In genomic region chr18:77250501-77250925, GRCh38 we compare ENCODE assay signal across 15 cellular contexts. TPM values are rescaled to one million over a fixed set of nuclear protein-coding genes. Genes with fewer than 3 reads are reported as not detected.
DNase-seq lines count a peak whose midpoint lies in the region; ATAC-seq and TF ChIP-seq lines count a peak whose summit lies in the region.
"Had no signal": no experiment of that assay in that cellular context is flagged by ENCODE, and none has a peak within 500 bp of the region (broad histone marks: within the 10 kb centered on the region; RNA-seq: fewer than 3 reads in every experiment).

No MANE protein-coding gene starts in this region.

- peak overlapping the region; percentile 99 for H2AFZ ChIP-seq in neural progenitor cell (replicated peaks)

- TF ChIP-seq CTCF in GM13977 (IDR thresholded peaks at IDR 0.05; ENCODE audit: extremely low read depth, insufficient read depth, missing control alignments) = no peak
- no peak for TF ChIP-seq CTCF in neural progenitor cell (IDR thresholded peaks at IDR 0.05)

- POLR2A ChIA-PET in CD8-positive, alpha-beta memory T cell (lab: Charles Lee) = no interaction called here

- H3K27me3 Mint-ChIP-seq in CD8-positive, alpha-beta memory T cell = peaks cover 46 to 81% of the 10 kb centered on the region in 2 donors
- H3K27me3 Mint-ChIP-seq in neural progenitor cell (ENCODE audit: insufficient read depth, low read depth) = peaks cover 46% of the 10 kb centered on the region

- H3K4me3 ChIP-seq in CD8-positive, alpha-beta memory T cell (ENCODE audit: low read length) = no peak overlapping the region
- H3K4me3 ChIP-seq in ectodermal cell (ENCODE audit: insufficient read depth, low read depth, low read length) = peak overlapping the region; percentile 51
- peak overlapping the region; percentile 74 for H3K4me3 ChIP-seq in neural progenitor cell
- H3K4me3 ChIP-seq: SK-N-MC had no signal

- peaks cover 0 to 9% (median 0%) of the 10 kb centered on the region in 3 donors for H3K36me3 Mint-ChIP-seq in CD8-positive, alpha-beta memory T cell
- H3K36me3 Mint-ChIP-seq in neural progenitor cell = no peaks in the 10 kb centered on the region

- no peaks in the 10 kb centered on the region for H3K79me2 ChIP-seq in neural progenitor cell (ENCODE audit: low read depth)

- CTCF ChIA-PET in CD8-positive, alpha-beta memory T cell (lab: Charles Lee) = no interaction called here

- H3K4me3 Mint-ChIP-seq in CD8-positive, alpha-beta memory T cell = peak overlapping the region in 5 of 7 donors; percentile 20 to 83 (median 78)
- peak overlapping the region; percentile 81 for H3K4me3 Mint-ChIP-seq in neural progenitor cell

- H3K36me3 ChIP-seq in CD8-positive, alpha-beta memory T cell (ENCODE audit: insufficient read depth, low read length) = no peaks in the 10 kb centered on the region
- no peaks in the 10 kb centered on the region for H3K36me3 ChIP-seq in ectodermal cell (ENCODE audit: control insufficient read depth, insufficient read depth, low read length)
- no peaks in the 10 kb centered on the region for H3K36me3 ChIP-seq in neural progenitor cell
- H3K36me3 ChIP-seq: brain microvascular endothelial cell had no signal

- peaks cover 7% of the 10 kb centered on the region for H3K4me1 ChIP-seq in CD8-positive, alpha-beta memory T cell (ENCODE audit: insufficient read depth, low read length)
- H3K4me1 ChIP-seq in ectodermal cell (ENCODE audit: control insufficient read depth, insufficient read depth, low read length) (peaks cover 13% of the 10 kb centered on the region), neural progenitor cell (peaks cover 15% of the 10 kb centered on the region)

- no peak overlapping the region for H3K27ac ChIP-seq in CD8-positive, alpha-beta memory T cell (ENCODE audit: low read depth, low read length)
- no peak overlapping the region for H3K27ac ChIP-seq in ectodermal cell (ENCODE audit: insufficient read depth, low read depth, low read length, poor library complexity, severe bottlenecking)
- H3K27ac ChIP-seq in neural progenitor cell = no peak overlapping the region
- H3K27ac ChIP-seq: brain microvascular endothelial cell, SK-N-MC, skin epidermis had no signal

- H3K4me1 Mint-ChIP-seq in CD8-positive, alpha-beta memory T cell = peaks cover 9 to 27% (median 10%) of the 10 kb centered on the region in 3 donors
- H3K4me1 Mint-ChIP-seq in neural progenitor cell = peaks cover 16% of the 10 kb centered on the region

- DNase-seq in CD8-positive, alpha-beta memory T cell = no peak
- DNase-seq in GM13977 (ENCODE audit: low spot score) (peak; percentile 29), neural progenitor cell (ENCODE audit: low spot score) (peak; percentile 45), left lobe of liver (ENCODE audit: low spot score) (no peak), OCI-M2 (lab: John Stamatoyannopoulos, UW; ENCODE audit: unreplicated experiment) (no peak)
- DNase-seq: activated CD4-positive, alpha-beta T cell treated with anti-CD3 and anti-CD28 coated beads, Interleukin-2, amount 50 U/mL, for 48 hours; brain microvascular endothelial cell; DMS79; KBM-7; NCI-H226 had no signal

- no peaks in the 10 kb centered on the region for H3K9me3 ChIP-seq in CD8-positive, alpha-beta memory T cell (ENCODE audit: low read length)
- H3K9me3 ChIP-seq in ectodermal cell (ENCODE audit: control insufficient read depth, low read length) (no peaks in the 10 kb centered on the region), neural progenitor cell (ENCODE audit: low read depth) (peaks cover 3% of the 10 kb centered on the region)

- H3K27me3 ChIP-seq in CD8-positive, alpha-beta memory T cell (ENCODE audit: insufficient read depth, low read length, poor library complexity, severe bottlenecking) = peaks cover 24% of the 10 kb centered on the region
- peaks cover 72% of the 10 kb centered on the region for H3K27me3 ChIP-seq in ectodermal cell (ENCODE audit: control insufficient read depth, insufficient read depth, low read length, poor library complexity, severe bottlenecking)
- peaks cover 86% of the 10 kb centered on the region for H3K27me3 ChIP-seq in neural progenitor cell

- no peak for ATAC-seq in GM18873 (IDR thresholded peaks at IDR 0.05; ENCODE audit: low FRiP score, unreplicated experiment)
- no peak for ATAC-seq in left lobe of liver
- ATAC-seq in HG03045 (IDR thresholded peaks at IDR 0.05; ENCODE audit: unreplicated experiment) = no peak

- H4K20me1 ChIP-seq in neural progenitor cell (ENCODE audit: low read depth) = peaks cover 12% of the 10 kb centered on the region

- 1% methylated on average over 40 of the region's 40 CpGs for WGBS in ectodermal cell, 2 experiments

- no peak overlapping the region for H3K9ac ChIP-seq in neural progenitor cell

- in situ Hi-C loops in GM13977 (cut with MboI; ENCODE audit: low pct_unique_long_range_greater_than_20kb, low sequenced_read_pairs, unreplicated experiment) = no loop called here

- peaks cover 6 to 17% (median 9%) of the 10 kb centered on the region in 5 donors for H3K9me3 Mint-ChIP-seq in CD8-positive, alpha-beta memory T cell
- H3K9me3 Mint-ChIP-seq in neural progenitor cell = peaks cover 18% of the 10 kb centered on the region

- peak overlapping the region in 1 of 8 donors; percentile 29 for H3K27ac Mint-ChIP-seq in CD8-positive, alpha-beta memory T cell
- no peak overlapping the region for H3K27ac Mint-ChIP-seq in neural progenitor cell

- peak overlapping the region; percentile 99 for H3K4me2 ChIP-seq in neural progenitor cell

- peaks cover 5% of the 10 kb centered on the region for H3F3A ChIP-seq in neural progenitor cell (ENCODE audit: low read depth)

RNA-seq across cellular contexts. Expression of gene GALR1, which starts 0.9 kb away (rescaled TPM):
- not detected for total RNA-seq in CD8-positive, alpha-beta memory T cell
- polyA plus RNA-seq in CD8-positive, alpha-beta memory T cell = not detected
- not detected for polyA plus RNA-seq in ectodermal cell (2013, experiment 1 of 4)
- 0.02 TPM for polyA plus RNA-seq in ectodermal cell (2013, experiment 2 of 4)
- not detected for polyA plus RNA-seq in ectodermal cell (2013, experiment 3 of 4)
- polyA plus RNA-seq in ectodermal cell (2013, experiment 4 of 4) = not detected
- total RNA-seq in neural progenitor cell (ENCODE audit: low replicate concordance) (not detected in 2 replicates), left lobe of liver (not detected)

Comparison
In these comparisons a context has a peak if more than half of its experiments do, and no peak if none do; other contexts are left out.
1. DNase-seq: peak in GM13977 (single experiment) and neural progenitor cell (single experiment); none in CD8-positive, alpha-beta memory T cell (0 of 5), left lobe of liver (single experiment) and OCI-M2 (single experiment).